ENCODE assay signal across 26 cellular contexts in the genomic region with DNA sequence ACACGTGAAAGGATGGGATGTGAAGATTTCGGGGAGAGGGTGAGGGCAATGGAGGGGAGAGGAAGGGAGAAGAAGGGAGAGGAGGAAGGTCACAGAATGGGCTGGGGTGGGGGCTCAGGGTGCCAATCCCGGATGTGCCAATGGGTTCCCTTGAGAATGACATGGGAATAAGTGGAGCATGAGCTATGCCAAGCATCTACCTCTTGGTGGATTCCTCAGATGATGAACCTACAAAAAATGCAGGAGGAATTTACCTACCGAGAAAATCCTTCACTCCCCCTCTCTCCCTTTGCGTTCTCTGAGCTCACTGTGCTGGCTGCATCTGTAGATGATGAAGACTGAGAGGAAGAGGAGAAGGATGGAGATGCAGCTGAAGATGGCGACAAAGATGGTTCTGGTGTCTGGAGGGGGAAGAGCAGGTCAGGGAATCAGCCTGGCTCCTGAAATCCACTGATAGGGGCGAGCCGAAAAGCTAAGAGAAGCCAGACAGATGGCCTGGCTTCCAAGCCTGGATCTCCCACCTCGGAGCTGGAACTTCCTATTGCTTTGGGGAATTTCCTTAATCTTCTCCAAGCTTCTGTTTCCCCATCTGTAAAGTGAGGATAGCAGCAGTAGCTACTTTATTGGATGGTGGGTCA. TPM values are rescaled to one million over a fixed set of nuclear protein-coding genes. Genes with fewer than 3 reads are reported as not detected.
DNase-seq lines count a peak whose midpoint lies in the region; ATAC-seq and TF ChIP-seq lines count a peak whose summit lies in the region.
"Had no signal": no experiment of that assay in that cellular context is flagged by ENCODE, and none has a peak within 500 bp of the region (broad histone marks: within the 10 kb centered on the region; RNA-seq: fewer than 3 reads in every experiment).

No MANE protein-coding gene starts in this region.

- H3K9ac ChIP-seq in SK-N-SH: no peak overlapping the region
- H3K9ac ChIP-seq in endodermal cell (ENCODE audit: extremely low read depth, low read length, poor library complexity, severe bottlenecking): no peak overlapping the region

- peaks cover 3% of the 10 kb centered on the region for H3K9me3 Mint-ChIP-seq in endodermal cell
- H3K9me3 Mint-ChIP-seq: activated T-cell treated with anti-CD3 and anti-CD28 coated beads, Interleukin-2, amount 50 U/mL, for 4 hours; mesothelial cell of epicardium; stimulated activated naive CD8-positive, alpha-beta T cell treated with anti-CD3 and anti-CD28 coated beads, Interleukin-15, Interleukin-2, amounts not matched to agents 100 ng/mL and 50 ng/mL, for 24 hours had no signal

- no peaks in the 10 kb centered on the region for H3F3A ChIP-seq in SK-N-SH (replicated peaks; ENCODE audit: insufficient read depth)
- no peaks in the 10 kb centered on the region; the same call in 1 of the 2 replicates for H3F3A ChIP-seq in PC-9 (ENCODE audit: insufficient read depth, low read depth)

- no peaks in the 10 kb centered on the region for H4K20me1 ChIP-seq in SK-N-SH (ENCODE audit: insufficient read depth)
- H4K20me1 ChIP-seq in PC-9 (ENCODE audit: insufficient read depth): no peaks in the 10 kb centered on the region

- intact Hi-C loops in PC-9 (cut with micrococcal nuclease; ENCODE audit: unreplicated experiment) (no loop called here), esophagus muscularis mucosa (cut with DNase I) (no loop called here), Right ventricle myocardium inferior (cut with DNase I) (no loop called here)

- no peak overlapping the region for H3K27ac ChIP-seq in SK-N-SH (ENCODE audit: low read depth in 2 of 2, low read length in 1 of 2)
- no peak overlapping the region for H3K27ac ChIP-seq in PC-9
- no peak overlapping the region for H3K27ac ChIP-seq in endodermal cell (ENCODE audit: low read depth, low read length)
- H3K27ac ChIP-seq in esophagus muscularis mucosa (replicated peaks in 1 of 4): no peak overlapping the region
- H3K27ac ChIP-seq: pancreas, right atrium auricular region, thyroid gland had no signal

- H3K36me3 ChIP-seq in SK-N-SH (replicated peaks in 1 of 2; ENCODE audit: control insufficient read depth in 1 of 2, insufficient read depth in 2 of 2, low read length in 1 of 2) (no peaks in the 10 kb centered on the region), PC-9 (ENCODE audit: low read depth) (no peaks in the 10 kb centered on the region), endodermal cell (ENCODE audit: control insufficient read depth, insufficient read depth, low read length) (no peaks in the 10 kb centered on the region), esophagus muscularis mucosa (no peaks in the 10 kb centered on the region)
- H3K36me3 ChIP-seq: pancreas, right atrium auricular region, thyroid gland had no signal

- H3K4me1 ChIP-seq in SK-N-SH (ENCODE audit: control insufficient read depth in 1 of 2, insufficient read depth in 2 of 2, low read depth in 1 of 2, low read length in 1 of 2): no peaks in the 10 kb centered on the region
- H3K4me1 ChIP-seq in PC-9 (replicated peaks; ENCODE audit: insufficient read depth): peaks cover 4% of the 10 kb centered on the region; the same call in 1 of the 2 replicates
- no peaks in the 10 kb centered on the region for H3K4me1 ChIP-seq in endodermal cell (ENCODE audit: control insufficient read depth, insufficient read depth, low read length)
- no peaks in the 10 kb centered on the region for H3K4me1 ChIP-seq in esophagus muscularis mucosa
- H3K4me1 ChIP-seq: pancreas, right atrium auricular region, thyroid gland had no signal

- no TSS peak for BruUV-seq in PC-9 (replicated peaks; lab: Mats Ljungman, UMichigan)

- no peak for TF ChIP-seq POLR2A in esophagus muscularis mucosa (IDR thresholded peaks at IDR 0.05; ENCODE audit: low read depth)

- H2AFZ ChIP-seq in SK-N-SH (ENCODE audit: low read depth) (peak overlapping the region; percentile 49; the same call in 1 of the 2 replicates), PC-9 (0 out of 2 replicates have a peak overlapping the region, but pooled peaks have one; percentile 7)

- no peak for TF ChIP-seq EP300 in SK-N-SH (IDR thresholded peaks at IDR 0.05; ENCODE audit: borderline replicate concordance in 1 of 2, low read depth in 1 of 2, low read length in 1 of 2)
- TF ChIP-seq EP300 in esophagus muscularis mucosa (IDR thresholded peaks at IDR 0.05): no peak

- H3K27me3 Mint-ChIP-seq in endodermal cell (ENCODE audit: insufficient read depth): peaks cover 16% of the 10 kb centered on the region

- H3K4me3 ChIP-seq in SK-N-SH (ENCODE audit: low read depth in 2 of 2, low read length in 1 of 2): no peak overlapping the region
- no peak overlapping the region for H3K4me3 ChIP-seq in PC-9
- H3K4me3 ChIP-seq in endodermal cell (ENCODE audit: low read length): no peak overlapping the region
- no peak overlapping the region for H3K4me3 ChIP-seq in esophagus muscularis mucosa
- H3K4me3 ChIP-seq: pancreas, right atrium auricular region, thyroid gland had no signal

- CTCF ChIA-PET in SK-N-SH (lab: Yijun Ruan, JAX): interaction anchor here (1.1 to 5.1 kb wide), 5 partner anchors 11 to 249 kb away, joined by 4 to 30 read pairs (median 5); no protein-coding TSS in a partner anchor
- CTCF ChIA-PET in PC-9 (lab: Charles Lee): interaction anchor here (0.5 to 0.8 kb wide), 4 partner anchors 12 to 288 kb away, joined by 3 to 7 read pairs (median 5); no protein-coding TSS in a partner anchor

- no peak for DNase-seq in SK-N-SH
- DNase-seq in PC-9: peak; percentile 22 to 64
- peak; percentile 71 for DNase-seq in endodermal cell
- DNase-seq in DMS79 treated with DMSO at 0.1 percent for 48 hours (lab: John Stamatoyannopoulos, UW): no peak
- DNase-seq in esophagus muscularis mucosa (ENCODE audit: extremely low spot score): no peak
- no peak for DNase-seq in Right ventricle myocardium inferior (ENCODE audit: missing footprints)
- DNase-seq: activated naive CD4-positive, alpha-beta T cell; activated T-cell treated with anti-CD3 and anti-CD28 coated beads, Interleukin-2, amount 50 U/mL, for 4 hours; cortex of kidney; IMR-90; naive thymus-derived CD8-positive, alpha-beta T cell; NCI-H1417; NCI-H510A; NK-92 treated with Interleukin-12 subunit alpha and Interleukin-12 subunit beta, amount 100 ng/mL, for 24 hours; pancreas; thyroid gland had no signal

- no peak overlapping the region for H3K4me3 Mint-ChIP-seq in endodermal cell
- H3K4me3 Mint-ChIP-seq: activated T-cell treated with anti-CD3 and anti-CD28 coated beads, Interleukin-2, amount 50 U/mL, for 4 hours; mesothelial cell of epicardium; naive thymus-derived CD8-positive, alpha-beta T cell; stimulated activated naive CD8-positive, alpha-beta T cell treated with anti-CD3 and anti-CD28 coated beads, Interleukin-15, Interleukin-2, amounts not matched to agents 100 ng/mL and 50 ng/mL, for 24 hours had no signal

- H3K9me3 ChIP-seq in SK-N-SH: no peaks in the 10 kb centered on the region
- H3K9me3 ChIP-seq in PC-9 (ENCODE audit: insufficient read depth, low read depth): no peaks in the 10 kb centered on the region
- H3K9me3 ChIP-seq in endodermal cell (ENCODE audit: control insufficient read depth, low read length): peaks cover 19% of the 10 kb centered on the region
- H3K9me3 ChIP-seq in esophagus muscularis mucosa: no peaks in the 10 kb centered on the region
- H3K9me3 ChIP-seq: pancreas, right atrium auricular region, thyroid gland had no signal

- no peak for TF ChIP-seq CTCF in SK-N-SH (IDR thresholded peaks at IDR 0.05)
- TF ChIP-seq CTCF in PC-9 (conservative IDR thresholded peaks at IDR 0.05): no peak
- no peak for TF ChIP-seq CTCF in endodermal cell (conservative IDR thresholded peaks at IDR 0.05)
- no peak for TF ChIP-seq CTCF in esophagus muscularis mucosa (IDR thresholded peaks at IDR 0.05)

- H3K79me2 ChIP-seq in SK-N-SH (ENCODE audit: insufficient read depth) (no peaks in the 10 kb centered on the region), PC-9 (ENCODE audit: low read depth) (no peaks in the 10 kb centered on the region)

- no peaks in the 10 kb centered on the region for H3K4me1 Mint-ChIP-seq in endodermal cell
- H3K4me1 Mint-ChIP-seq: mesothelial cell of epicardium; naive thymus-derived CD8-positive, alpha-beta T cell had no signal

- H3K27me3 ChIP-seq in SK-N-SH (ENCODE audit: insufficient read depth): peaks cover 19% of the 10 kb centered on the region; the same call in 1 of the 2 replicates
- H3K27me3 ChIP-seq in PC-9 (ENCODE audit: insufficient read depth, low read depth): peaks cover 21% of the 10 kb centered on the region
- H3K27me3 ChIP-seq in endodermal cell (ENCODE audit: control insufficient read depth, insufficient read depth, low read length, poor library complexity, severe bottlenecking): no peaks in the 10 kb centered on the region
- peaks cover 0 to 74% (median 0%) of the 10 kb centered on the region in 4 donors for H3K27me3 ChIP-seq in esophagus muscularis mucosa
- H3K27me3 ChIP-seq: pancreas, right atrium auricular region, thyroid gland had no signal

- 21% methylated on average over 9 of the region's 9 CpGs for WGBS in SK-N-SH (ENCODE audit: low lambda C conversion rate)
- 73 to 76% methylated on average over 4 to 8 of the region's 9 CpGs for WGBS in endodermal cell (ENCODE audit: insufficient coverage in 1 of 2, insufficient read length in 1 of 2), 2 experiments
- WGBS in esophagus muscularis mucosa: 65% methylated on average over 9 of the region's 9 CpGs

- peak overlapping the region; percentile 67 for H3K27ac Mint-ChIP-seq in endodermal cell
- H3K27ac Mint-ChIP-seq: mesothelial cell of epicardium; naive thymus-derived CD8-positive, alpha-beta T cell; stimulated activated naive CD8-positive, alpha-beta T cell treated with anti-CD3 and anti-CD28 coated beads, Interleukin-15, Interleukin-2, amounts not matched to agents 100 ng/mL and 50 ng/mL, for 24 hours had no signal

- H3K4me2 ChIP-seq in SK-N-SH: peak overlapping the region; percentile 37; the same call in 1 of the 2 replicates
- H3K4me2 ChIP-seq in PC-9: peak overlapping the region; percentile 8; the same call in 1 of the 2 replicates

- no peak; the same call in 2 of the 3 replicates for ATAC-seq in SK-N-SH treated with all-trans-retinoic acid at 6 μM for 48 hours
- ATAC-seq in GM19035 (IDR thresholded peaks at IDR 0.05; ENCODE audit: unreplicated experiment): no peak
- ATAC-seq in Right ventricle myocardium inferior: no peak
- ATAC-seq: activated T-cell treated with anti-CD3 and anti-CD28 coated beads, Interleukin-2, amount 50 U/mL, for 4 hours; naive thymus-derived CD8-positive, alpha-beta T cell; pancreas had no signal

- no peaks in the 10 kb centered on the region for H3K36me3 Mint-ChIP-seq in endodermal cell (ENCODE audit: low read depth)
- H3K36me3 Mint-ChIP-seq: mesothelial cell of epicardium; naive thymus-derived CD8-positive, alpha-beta T cell had no signal

- H3K9me2 ChIP-seq in SK-N-SH (no peaks in the 10 kb centered on the region), PC-9 (ENCODE audit: insufficient read depth) (no peaks in the 10 kb centered on the region)

- POLR2A ChIA-PET in SK-N-SH (lab: Yijun Ruan, JAX): interaction anchor here (0.6 kb wide), 1 partner anchor 21 kb away, joined by 4 read pairs; no protein-coding TSS in a partner anchor
- POLR2A ChIA-PET in PC-9 (lab: Charles Lee; ENCODE audit: unreplicated experiment): interaction anchor here (0.5 to 1.1 kb wide), 3 partner anchors 95 to 249 kb away, joined by 3 to 5 read pairs (median 3); a partner anchor contains a TSS

- no peak for TF ChIP-seq RAD21 in SK-N-SH (IDR thresholded peaks at IDR 0.05; ENCODE audit: low read length)

RNA-seq across cellular contexts. Expression of a gene that starts 21.6 kb away (rescaled TPM):
- 0.10 and 0.24 TPM in 2 replicates for polyA plus RNA-seq in SK-N-SH (2012; rRNA removed)
- 0.09 and 0.18 TPM in 2 replicates for polyA plus RNA-seq in SK-N-SH (2012; cell fraction: cytosol; rRNA removed)
- polyA plus RNA-seq in SK-N-SH (2012; cell fraction: nucleus; rRNA removed): 0.21 TPM in 1 of 2 replicates, not detected in the other
- total RNA-seq in PC-9 (2021) (0.59 TPM in 1 of 2 replicates, not detected in the other), endodermal cell (not detected), esophagus muscularis mucosa (under 1 TPM in 1 of 4 donors, not detected in 3; 0.33 TPM), Right ventricle myocardium inferior (not detected)
- polyA plus RNA-seq in endodermal cell (2013, experiment 1 of 2): not detected
- polyA plus RNA-seq in endodermal cell (2013, experiment 2 of 2): not detected
- total RNA-seq: activated CD8-positive, alpha-beta memory T cell treated with anti-CD3 and anti-CD28 coated beads for 36 hours; activated T-cell treated with anti-CD3 and anti-CD28 coated beads, Interleukin-2, amount 50 U/mL, for 4 hours; Daoy; fibroblast of lung; IMR-90; mesothelial cell of epicardium; naive thymus-derived CD8-positive, alpha-beta T cell; pancreas; right atrium auricular region; RPMI7951; thyroid gland had no signal
- polyA plus RNA-seq: BJ; fibroblast of lung; IMR-90; naive thymus-derived CD8-positive, alpha-beta T cell; pancreas had no signal

RNA-seq across cellular contexts. Expression of a gene that starts 39.1 kb away (rescaled TPM):
- polyA plus RNA-seq in SK-N-SH (2012; rRNA removed): not detected in 2 replicates
- not detected in 2 replicates for polyA plus RNA-seq in SK-N-SH (2012; cell fraction: cytosol; rRNA removed)
- not detected in 2 replicates for polyA plus RNA-seq in SK-N-SH (2012; cell fraction: nucleus; rRNA removed)
- not detected in 2 replicates for total RNA-seq in PC-9 (2021)
- not detected for total RNA-seq in endodermal cell
- not detected for polyA plus RNA-seq in endodermal cell (2013, experiment 1 of 2)
- polyA plus RNA-seq in endodermal cell (2013, experiment 2 of 2): not detected
- total RNA-seq in esophagus muscularis mucosa: not detected
- not detected for total RNA-seq in Right ventricle myocardium inferior
- total RNA-seq: activated CD8-positive, alpha-beta memory T cell treated with anti-CD3 and anti-CD28 coated beads for 36 hours; activated T-cell treated with anti-CD3 and anti-CD28 coated beads, Interleukin-2, amount 50 U/mL, for 4 hours; Daoy; fibroblast of lung; IMR-90; mesothelial cell of epicardium; naive thymus-derived CD8-positive, alpha-beta T cell; pancreas; right atrium auricular region; RPMI7951; thyroid gland had no signal
- polyA plus RNA-seq: BJ; fibroblast of lung; IMR-90; naive thymus-derived CD8-positive, alpha-beta T cell; pancreas had no signal

RNA-seq across cellular contexts. Expression of a gene that starts 50.7 kb away (rescaled TPM):
- polyA plus RNA-seq in SK-N-SH (2012; rRNA removed): 0.96 and 1.2 TPM in 2 replicates
- polyA plus RNA-seq in SK-N-SH (2012; cell fraction: cytosol; rRNA removed): 0.42 and 0.63 TPM in 2 replicates
- 1.6 and 2.3 TPM in 2 replicates for polyA plus RNA-seq in SK-N-SH (2012; cell fraction: nucleus; rRNA removed)
- total RNA-seq in PC-9 (2021) (11.5 and 18.7 TPM in 2 replicates), endodermal cell (1 to 10 TPM in 1 of 2 donors, under 1 TPM in 1; 0.92 to 1.8 TPM), esophagus muscularis mucosa (not detected), Right ventricle myocardium inferior (not detected)
- 1.6 TPM for polyA plus RNA-seq in endodermal cell (2013, experiment 1 of 2)
- polyA plus RNA-seq in endodermal cell (2013, experiment 2 of 2): 1.5 TPM
- total RNA-seq: activated CD8-positive, alpha-beta memory T cell treated with anti-CD3 and anti-CD28 coated beads for 36 hours; activated T-cell treated with anti-CD3 and anti-CD28 coated beads, Interleukin-2, amount 50 U/mL, for 4 hours; IMR-90; naive thymus-derived CD8-positive, alpha-beta T cell; pancreas; RPMI7951; thyroid gland had no signal
- polyA plus RNA-seq: fibroblast of lung; IMR-90; naive thymus-derived CD8-positive, alpha-beta T cell; pancreas had no signal

RNA-seq across cellular contexts. Expression of a gene that starts 58.5 kb away (rescaled TPM):
- 0.97 and 1.2 TPM in 2 replicates for polyA plus RNA-seq in SK-N-SH (2012; rRNA removed)
- 0.68 TPM in 2 replicates for polyA plus RNA-seq in SK-N-SH (2012; cell fraction: cytosol; rRNA removed)
- polyA plus RNA-seq in SK-N-SH (2012; cell fraction: nucleus; rRNA removed): 5.4 and 10.6 TPM in 2 replicates
- 0.87 and 2.4 TPM in 2 replicates for total RNA-seq in PC-9 (2021)
- under 1 TPM; 0.20 to 0.44 TPM for total RNA-seq in endodermal cell
- 0.14 TPM for polyA plus RNA-seq in endodermal cell (2013, experiment 1 of 2)
- polyA plus RNA-seq in endodermal cell (2013, experiment 2 of 2): 0.12 TPM
- total RNA-seq in esophagus muscularis mucosa: 1 to 10 TPM in 3 of 4 donors, under 1 TPM in 1; 0.29 to 5.0 (median 1.6) TPM
- total RNA-seq in Right ventricle myocardium inferior: 0.70 TPM
- total RNA-seq: IMR-90, mesothelial cell of epicardium had no signal

Comparison
In these comparisons a context has a peak if more than half of its experiments do, and no peak if none do; other contexts are left out.
1. DNase-seq: peak in PC-9 (2 of 2) and endodermal cell (single experiment); none in SK-N-SH (single experiment), DMS79 treated with DMSO at 0.1 percent for 48 hours (single experiment), esophagus muscularis mucosa (single experiment) and Right ventricle myocardium inferior (single experiment).